Comparison of ENCODE assay signal across 9 cellular contexts in the genomic region with DNA sequence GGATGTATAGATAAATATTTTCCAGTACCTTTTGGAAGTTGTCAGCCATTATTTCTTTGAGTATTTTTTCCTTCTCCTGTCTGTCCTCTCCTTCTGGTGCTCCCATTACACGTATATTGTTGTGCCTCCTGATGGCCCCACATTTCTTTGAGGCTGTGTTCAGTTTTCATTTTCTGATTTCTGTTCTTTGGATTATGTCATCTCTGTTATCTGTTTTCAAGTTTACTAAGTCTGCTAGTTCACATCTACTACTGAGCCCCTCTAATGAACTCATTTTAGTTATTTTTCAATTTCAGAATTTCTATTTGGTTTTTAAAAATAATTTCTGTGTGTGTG. TPM values are rescaled to one million over a fixed set of nuclear protein-coding genes. Genes with fewer than 3 reads are reported as not detected.
DNase-seq lines count a peak whose midpoint lies in the region; ATAC-seq and TF ChIP-seq lines count a peak whose summit lies in the region.
"Had no signal": no experiment of that assay in that cellular context is flagged by ENCODE, and none has a peak within 500 bp of the region (broad histone marks: within the 10 kb centered on the region; RNA-seq: fewer than 3 reads in every experiment).

No MANE protein-coding gene starts in this region.

- TF ChIP-seq CTCF in sigmoid colon (IDR thresholded peaks at IDR 0.05) = no peak

- no peaks in the 10 kb centered on the region for H3K9me3 ChIP-seq in sigmoid colon
- H3K9me3 ChIP-seq: thoracic aorta had no signal

- H3K27ac ChIP-seq in sigmoid colon = no peak overlapping the region
- H3K27ac ChIP-seq: SJCRH30, thoracic aorta had no signal

- TF ChIP-seq EP300 in sigmoid colon (IDR thresholded peaks at IDR 0.05) = no peak

- H3K36me3 Mint-ChIP-seq in activated naive CD8-positive, alpha-beta T cell = peaks cover 12% of the 10 kb centered on the region

- H3K4me1 ChIP-seq in sigmoid colon = peaks cover 0 to 45% (median 31%) of the 10 kb centered on the region in 4 donors
- H3K4me1 ChIP-seq: SJCRH30 had no signal

- intact Hi-C loops in sigmoid colon (cut with DNase I) = no loop called here

- H3K27me3 ChIP-seq in sigmoid colon = no peaks in the 10 kb centered on the region
- H3K27me3 ChIP-seq: SJCRH30 had no signal

- peak; percentile 45 for ATAC-seq in GM18861 (IDR thresholded peaks at IDR 0.05; ENCODE audit: unreplicated experiment)
- ATAC-seq in GM21360 (IDR thresholded peaks at IDR 0.05; ENCODE audit: unreplicated experiment) = peak; percentile 68
- ATAC-seq in HG03045 (IDR thresholded peaks at IDR 0.05; ENCODE audit: unreplicated experiment) = peak; percentile 62

- peaks cover 0 to 6% (median 0%) of the 10 kb centered on the region in 4 donors for H3K36me3 ChIP-seq in sigmoid colon
- H3K36me3 ChIP-seq: thoracic aorta had no signal

- no peaks in the 10 kb centered on the region for H3K9me3 Mint-ChIP-seq in activated naive CD8-positive, alpha-beta T cell (ENCODE audit: low read depth)

- no peak overlapping the region for H3K4me3 ChIP-seq in sigmoid colon
- H3K4me3 ChIP-seq: SJCRH30, thoracic aorta had no signal

- no peak for DNase-seq in COR-L47 (lab: John Stamatoyannopoulos, UW)
- DNase-seq in anterior cingulate cortex (lab: John Stamatoyannopoulos, UW) = no peak
- no peak for DNase-seq in sigmoid colon
- DNase-seq: SJCRH30 had no signal

- 83 to 86% methylated on average over 1 of the region's 1 CpG for WGBS in sigmoid colon, 2 donors

- H3K27ac Mint-ChIP-seq in activated naive CD8-positive, alpha-beta T cell = peak overlapping the region; percentile 90

- H3K4me3 Mint-ChIP-seq in activated naive CD8-positive, alpha-beta T cell = peak overlapping the region; percentile 14

- peaks cover 80% of the 10 kb centered on the region for H3K4me1 Mint-ChIP-seq in activated naive CD8-positive, alpha-beta T cell (ENCODE audit: low read depth)

- TF ChIP-seq POLR2A in sigmoid colon (IDR thresholded peaks at IDR 0.05) = no peak

- H3K27me3 Mint-ChIP-seq in activated naive CD8-positive, alpha-beta T cell = no peaks in the 10 kb centered on the region

RNA-seq across cellular contexts. Expression of a gene that starts 16.3 kb away (rescaled TPM):
- 10 to 100 TPM; 27.5 to 60.4 (median 36.1) TPM for total RNA-seq in sigmoid colon
- polyA plus RNA-seq in sigmoid colon = 10 to 100 TPM in 1 of 3 donors, 1 to 10 TPM in 2; 3.6 to 30.8 (median 8.1) TPM
